In the genomic region with DNA sequence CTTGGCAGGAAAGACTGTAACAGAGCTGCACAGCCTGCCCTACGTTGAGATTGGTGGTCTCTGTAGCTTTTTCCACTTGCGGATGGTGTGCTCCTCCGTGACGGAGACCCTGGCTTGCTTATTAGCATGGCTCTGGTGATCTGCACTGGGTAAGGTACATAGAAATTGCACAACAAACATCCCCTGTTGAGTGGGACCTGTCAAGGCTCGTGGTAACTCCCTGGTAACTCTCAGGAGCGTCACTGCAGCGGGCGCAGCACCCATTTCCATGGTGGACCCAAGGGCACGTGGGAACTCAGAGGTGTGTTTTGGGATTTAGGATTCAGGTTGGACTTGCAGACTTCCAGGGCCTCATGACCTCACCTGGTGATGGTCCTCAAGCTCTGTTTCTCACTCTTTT, we compare ENCODE assay signal across 9 cellular contexts. TPM values are rescaled to one million over a fixed set of nuclear protein-coding genes. Genes with fewer than 3 reads are reported as not detected.
DNase-seq lines count a peak whose midpoint lies in the region; ATAC-seq and TF ChIP-seq lines count a peak whose summit lies in the region.
"Had no signal": no experiment of that assay in that cellular context is flagged by ENCODE, and none has a peak within 500 bp of the region (broad histone marks: within the 10 kb centered on the region; RNA-seq: fewer than 3 reads in every experiment).

No MANE protein-coding gene starts in this region.

- CTCF ChIA-PET in activated CD4-positive, alpha-beta memory T cell treated with anti-CD3 and anti-CD28 coated beads, Interleukin-2, amount 10 ng/mL, durations not matched to agents 7 days and 5 days (lab: Charles Lee), result interaction anchor here (0.5 kb wide), 1 partner anchor 809 kb away, joined by 3 read pairs; no protein-coding TSS in a partner anchor

- in situ Hi-C loops in GM13977 (cut with MboI; ENCODE audit: low pct_unique_long_range_greater_than_20kb, low sequenced_read_pairs, unreplicated experiment), result no loop called here

- H3K27me3 Mint-ChIP-seq in T-helper 2 cell treated with Interferon-gamma antibody and Interleukin-4, amounts not matched to agents 5 μg/mL and 100 μg/mL, for 36 hours (ENCODE audit: low read depth), result peaks cover 13% of the 10 kb centered on the region
- peaks cover 10% of the 10 kb centered on the region for H3K27me3 Mint-ChIP-seq in activated CD4-positive, alpha-beta memory T cell treated with anti-CD3 and anti-CD28 coated beads, Interleukin-2, amount 10 ng/mL, durations not matched to agents 7 days and 5 days
- H3K27me3 Mint-ChIP-seq in stimulated activated memory B cell treated with anti-CD40 and anti-IgM and Interleukin-4, amounts not matched to agents 10 μg/mL and 1 μg/mL and 100 μg/mL, for 72 hours, result no peaks in the 10 kb centered on the region

- POLR2A ChIA-PET in activated CD4-positive, alpha-beta memory T cell treated with anti-CD3 and anti-CD28 coated beads, Interleukin-2, amount 10 ng/mL, durations not matched to agents 7 days and 5 days (lab: Charles Lee), result interaction anchor here (1.3 kb wide), 1 partner anchor 33 kb away, joined by 4 read pairs; a partner anchor contains a TSS

- H3K36me3 Mint-ChIP-seq in T-helper 2 cell treated with Interferon-gamma antibody and Interleukin-4, amounts not matched to agents 5 μg/mL and 100 μg/mL, for 36 hours (ENCODE audit: low read depth), result no peaks in the 10 kb centered on the region
- no peaks in the 10 kb centered on the region for H3K36me3 Mint-ChIP-seq in activated CD4-positive, alpha-beta memory T cell treated with anti-CD3 and anti-CD28 coated beads, Interleukin-2, amount 10 ng/mL, durations not matched to agents 7 days and 5 days (ENCODE audit: low read depth)
- H3K36me3 Mint-ChIP-seq in stimulated activated memory B cell treated with anti-CD40 and anti-IgM and Interleukin-4, amounts not matched to agents 10 μg/mL and 1 μg/mL and 100 μg/mL, for 72 hours, result peaks cover 6% of the 10 kb centered on the region

- peaks cover 7% of the 10 kb centered on the region for H3K4me1 ChIP-seq in iPS-15b (ENCODE audit: control insufficient read depth, insufficient read depth, low read length)

- TF ChIP-seq CTCF in omental fat pad (IDR thresholded peaks at IDR 0.05), result no peak
- no peak for TF ChIP-seq CTCF in GM13977 (IDR thresholded peaks at IDR 0.05; ENCODE audit: extremely low read depth, insufficient read depth, missing control alignments)

- H3K4me3 ChIP-seq in iPS-15b (ENCODE audit: low read depth, low read length), result peak overlapping the region; percentile 66

- H3K27me3 ChIP-seq in iPS-15b (ENCODE audit: control insufficient read depth, insufficient read depth, low read length), result no peaks in the 10 kb centered on the region
- H3K27me3 ChIP-seq: Peyer's patch had no signal

- no peaks in the 10 kb centered on the region for H3K9me3 Mint-ChIP-seq in T-helper 2 cell treated with Interferon-gamma antibody and Interleukin-4, amounts not matched to agents 5 μg/mL and 100 μg/mL, for 36 hours
- H3K9me3 Mint-ChIP-seq in activated CD4-positive, alpha-beta memory T cell treated with anti-CD3 and anti-CD28 coated beads, Interleukin-2, amount 10 ng/mL, durations not matched to agents 7 days and 5 days, result no peaks in the 10 kb centered on the region
- H3K9me3 Mint-ChIP-seq in stimulated activated memory B cell treated with anti-CD40 and anti-IgM and Interleukin-4, amounts not matched to agents 10 μg/mL and 1 μg/mL and 100 μg/mL, for 72 hours, result no peaks in the 10 kb centered on the region

- H3K9ac ChIP-seq in iPS-15b (ENCODE audit: low read depth, low read length), result peak overlapping the region; percentile 37

- peak overlapping the region; percentile 77 for H3K4me3 Mint-ChIP-seq in T-helper 2 cell treated with Interferon-gamma antibody and Interleukin-4, amounts not matched to agents 5 μg/mL and 100 μg/mL, for 36 hours
- H3K4me3 Mint-ChIP-seq in activated CD4-positive, alpha-beta memory T cell treated with anti-CD3 and anti-CD28 coated beads, Interleukin-2, amount 10 ng/mL, durations not matched to agents 7 days and 5 days, result peak overlapping the region; percentile 70
- H3K4me3 Mint-ChIP-seq in stimulated activated memory B cell treated with anti-CD40 and anti-IgM and Interleukin-4, amounts not matched to agents 10 μg/mL and 1 μg/mL and 100 μg/mL, for 72 hours, result peak overlapping the region; percentile 70

- no peak for DNase-seq in T-helper 2 cell treated with Interferon-gamma antibody and Interleukin-4, amounts not matched to agents 5 μg/mL and 100 μg/mL, for 36 hours (ENCODE audit: low spot score)
- DNase-seq in T-helper 2 cell (no peak), omental fat pad (ENCODE audit: low spot score) (no peak), GM13977 (ENCODE audit: low spot score) (no peak), DMS114 treated with DMSO at 0.1 percent for 48 hours (lab: John Stamatoyannopoulos, UW; ENCODE audit: unreplicated experiment) (no peak)
- no peak for DNase-seq in activated CD4-positive, alpha-beta memory T cell treated with anti-CD3 and anti-CD28 coated beads, Interleukin-2, amount 10 ng/mL, durations not matched to agents 7 days and 5 days

- peaks cover 11% of the 10 kb centered on the region for H3K4me1 Mint-ChIP-seq in T-helper 2 cell treated with Interferon-gamma antibody and Interleukin-4, amounts not matched to agents 5 μg/mL and 100 μg/mL, for 36 hours (ENCODE audit: low read depth)
- H3K4me1 Mint-ChIP-seq in activated CD4-positive, alpha-beta memory T cell treated with anti-CD3 and anti-CD28 coated beads, Interleukin-2, amount 10 ng/mL, durations not matched to agents 7 days and 5 days, result peaks cover 22% of the 10 kb centered on the region
- peaks cover 27% of the 10 kb centered on the region for H3K4me1 Mint-ChIP-seq in stimulated activated memory B cell treated with anti-CD40 and anti-IgM and Interleukin-4, amounts not matched to agents 10 μg/mL and 1 μg/mL and 100 μg/mL, for 72 hours

- no peaks in the 10 kb centered on the region for H3K9me3 ChIP-seq in iPS-15b (ENCODE audit: control insufficient read depth, insufficient read depth, low read length)
- H3K9me3 ChIP-seq: Peyer's patch had no signal

- peaks cover 5% of the 10 kb centered on the region for H3K36me3 ChIP-seq in iPS-15b (ENCODE audit: control insufficient read depth, insufficient read depth, low read length)

- ATAC-seq in stimulated activated memory B cell treated with anti-CD40 and anti-IgM and Interleukin-4, amounts not matched to agents 10 μg/mL and 1 μg/mL and 100 μg/mL, for 72 hours, result no peak
- ATAC-seq in omental fat pad (ENCODE audit: low FRiP score), result no peak

- no peak overlapping the region for H3K27ac Mint-ChIP-seq in T-helper 2 cell treated with Interferon-gamma antibody and Interleukin-4, amounts not matched to agents 5 μg/mL and 100 μg/mL, for 36 hours
- H3K27ac Mint-ChIP-seq in activated CD4-positive, alpha-beta memory T cell treated with anti-CD3 and anti-CD28 coated beads, Interleukin-2, amount 10 ng/mL, durations not matched to agents 7 days and 5 days, result no peak overlapping the region
- no peak overlapping the region for H3K27ac Mint-ChIP-seq in stimulated activated memory B cell treated with anti-CD40 and anti-IgM and Interleukin-4, amounts not matched to agents 10 μg/mL and 1 μg/mL and 100 μg/mL, for 72 hours

RNA-seq across cellular contexts. Expression of a gene that starts 1.1 kb away (rescaled TPM):
- total RNA-seq in activated CD4-positive, alpha-beta memory T cell treated with anti-CD3 and anti-CD28 coated beads, Interleukin-2, amount 10 ng/mL, durations not matched to agents 7 days and 5 days, result 1 to 10 TPM; 5.4 to 7.0 TPM
- total RNA-seq in omental fat pad, result 10 to 100 TPM in 3 of 4 donors, 1 to 10 TPM in 1; 8.4 to 15.9 (median 12.5) TPM

RNA-seq across cellular contexts. Expression of a gene that starts 33.1 kb away (rescaled TPM):
- total RNA-seq in activated CD4-positive, alpha-beta memory T cell treated with anti-CD3 and anti-CD28 coated beads, Interleukin-2, amount 10 ng/mL, durations not matched to agents 7 days and 5 days, result 1 to 10 TPM; 8.7 to 9.2 TPM
- total RNA-seq in omental fat pad, result 10 to 100 TPM in 3 of 4 donors, 1 to 10 TPM in 1; 5.3 to 36.4 (median 15.4) TPM
